In the genomic region with DNA sequence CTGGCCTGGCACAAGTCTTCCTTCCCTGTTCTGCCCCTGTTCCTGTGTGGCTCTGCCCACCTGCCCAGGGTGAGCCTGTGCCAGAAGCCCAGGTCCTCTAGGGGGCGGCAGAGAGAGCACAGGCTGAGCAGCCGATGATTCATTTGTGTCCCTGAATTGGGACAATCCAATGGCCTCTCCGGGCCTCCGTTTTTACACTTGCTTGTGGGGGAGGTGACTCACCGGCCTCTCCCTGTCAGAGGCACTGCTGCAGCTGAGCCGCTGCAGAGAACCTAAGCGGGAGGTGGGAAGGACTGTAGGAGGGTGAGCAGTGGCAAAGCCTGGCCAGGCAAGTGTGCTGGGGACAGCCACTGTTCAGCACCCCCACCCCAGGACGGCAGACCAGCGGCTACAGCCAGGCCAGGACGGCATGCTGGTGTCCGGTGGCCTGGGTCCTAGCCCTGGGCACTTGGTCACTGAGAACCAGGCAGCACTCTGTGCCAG, we compare ENCODE assay signal across 8 cellular contexts.
A peak's percentile ranks its signal among the peaks of the same experiment; 100 is the strongest.
DNase-seq lines count a peak whose midpoint lies in the region; ATAC-seq and TF ChIP-seq lines count a peak whose summit lies in the region.

No MANE protein-coding gene starts in this region.

- ATAC-seq in RWPE2 (ENCODE audit: low read depth) (peak; percentile 88), Right ventricle myocardium superior (ENCODE audit: poor library complexity) (peak; percentile 89), aorta (ENCODE audit: low FRiP score) (peak; percentile 51)

- H3K27me3 Mint-ChIP-seq in activated naive CD4-positive, alpha-beta T cell treated with anti-CD3 and anti-CD28 coated beads for 36 hours (ENCODE audit: low read depth), result peaks cover 16% of the 10 kb centered on the region

- H3K36me3 ChIP-seq in HAP-1 (replicated peaks) (no peaks in the 10 kb centered on the region), RWPE2 (ENCODE audit: low read depth) (no peaks in the 10 kb centered on the region), aorta (ENCODE audit: control insufficient read depth in 1 of 2, insufficient read depth in 2 of 2, low read length in 1 of 2) (no peaks in the 10 kb centered on the region)

- H3K27me3 ChIP-seq in HAP-1 (ENCODE audit: low read depth), result peaks cover 5% of the 10 kb centered on the region; the same call in 1 of the 2 replicates
- H3K27me3 ChIP-seq in RWPE2 (ENCODE audit: insufficient read depth, poor library complexity, severe bottlenecking), result no peaks in the 10 kb centered on the region
- no peaks in the 10 kb centered on the region for H3K27me3 ChIP-seq in aorta (ENCODE audit: control insufficient read depth in 1 of 2, insufficient read depth in 2 of 2, low read length in 1 of 2)

- H3K4me1 Mint-ChIP-seq in activated naive CD4-positive, alpha-beta T cell treated with anti-CD3 and anti-CD28 coated beads for 36 hours (ENCODE audit: low read depth), result no peaks in the 10 kb centered on the region

- peaks cover 39% of the 10 kb centered on the region for H3K4me1 ChIP-seq in HAP-1
- no peaks in the 10 kb centered on the region for H3K4me1 ChIP-seq in RWPE2 (ENCODE audit: insufficient read depth, poor library complexity, severe bottlenecking)
- H3K4me1 ChIP-seq in aorta (ENCODE audit: control insufficient read depth in 1 of 2, insufficient read depth in 2 of 2, low read length in 2 of 2), result no peaks in the 10 kb centered on the region

- no peaks in the 10 kb centered on the region for H3K36me3 Mint-ChIP-seq in activated naive CD4-positive, alpha-beta T cell treated with anti-CD3 and anti-CD28 coated beads for 36 hours (ENCODE audit: low read depth)

- H3K27ac ChIP-seq in RWPE2 (ENCODE audit: poor library complexity, severe bottlenecking) (no peak overlapping the region), aorta (ENCODE audit: low read depth in 1 of 2, low read length in 2 of 2) (no peak overlapping the region)

- H3K4me3 Mint-ChIP-seq in activated naive CD4-positive, alpha-beta T cell treated with anti-CD3 and anti-CD28 coated beads for 36 hours, result no peak overlapping the region

- H3K9me3 Mint-ChIP-seq in activated naive CD4-positive, alpha-beta T cell treated with anti-CD3 and anti-CD28 coated beads for 36 hours, result no peaks in the 10 kb centered on the region

- no peak overlapping the region for H3K27ac Mint-ChIP-seq in activated naive CD4-positive, alpha-beta T cell treated with anti-CD3 and anti-CD28 coated beads for 36 hours

- H3K9me3 ChIP-seq in HAP-1, result no peaks in the 10 kb centered on the region
- H3K9me3 ChIP-seq in RWPE2 (ENCODE audit: severe bottlenecking), result no peaks in the 10 kb centered on the region
- H3K9me3 ChIP-seq in aorta (ENCODE audit: control insufficient read depth, low read length), result no peaks in the 10 kb centered on the region

- in situ Hi-C loops in HAP-1 (cut with MboI; ENCODE audit: low sequenced_read_pairs), result loop anchor here (10.0 kb wide), 1 partner anchor 226 kb away; no protein-coding TSS in a partner anchor

- H3K4me3 ChIP-seq in HAP-1 (no peak overlapping the region), RWPE2 (ENCODE audit: severe bottlenecking) (no peak overlapping the region), aorta (ENCODE audit: low read length in 2 of 2) (no peak overlapping the region)

- DNase-seq in ELR (ENCODE audit: low read depth) (peak; percentile 96), HAP-1 (ENCODE audit: low spot score in 2 of 2) (peak; percentile 91 to 95), LoVo (ENCODE audit: low spot score) (peak; percentile 86), RWPE2 (ENCODE audit: low spot score) (peak; percentile 88), Right ventricle myocardium superior (peak; percentile 78), posterior vena cava (ENCODE audit: low spot score) (peak; percentile 92), aorta (peak; percentile 82 to 87)
- DNase-seq in activated naive CD4-positive, alpha-beta T cell treated with anti-CD3 and anti-CD28 coated beads for 36 hours, result peak; percentile 92

- WGBS in aorta, 2 donors, result 14 to 21% methylated on average over 10 to 11 of the region's 11 CpGs

- CTCF ChIA-PET in activated naive CD4-positive, alpha-beta T cell treated with anti-CD3 and anti-CD28 coated beads for 36 hours (lab: Charles Lee), result interaction anchor here (0.8 to 1.4 kb wide), 2 partner anchors 9 to 12 kb away, joined by 4 read pairs; no protein-coding TSS in a partner anchor

- peak; percentile 88 for TF ChIP-seq CTCF in RWPE2 (IDR thresholded peaks at IDR 0.05; ENCODE audit: poor library complexity, severe bottlenecking)

- intact Hi-C loops in activated naive CD4-positive, alpha-beta T cell treated with anti-CD3 and anti-CD28 coated beads for 36 hours (cut with micrococcal nuclease), result loop anchor here (1.0 to 5.0 kb wide), 5 partner anchors 102 to 808 kb away; partner anchors contain the start of genes EIF3F, RPL27A and TRIM66
- intact Hi-C loops in Right ventricle myocardium superior (cut with DNase I), result no loop called here
- intact Hi-C loops in posterior vena cava (cut with DNase I), result no loop called here
- intact Hi-C loops in aorta (cut with DNase I), result no loop called here
